2 cellular contexts compared by ENCODE assay signal in genomic region chr17:56785997-56786680, GRCh38.
TF ChIP-seq lines count a peak whose summit lies in the region.

No MANE protein-coding gene starts in this region.

TF ChIP-seq in HepG2, 621 proteins besides CTCF, POLR2A, EP300 and RAD21:
- no peak for TF ChIP-seq ZNF567 (CRISPR knock-in tag; IDR thresholded peaks at IDR 0.05; ENCODE audit: borderline replicate concordance)
- TF ChIP-seq ZNF354B (CRISPR knock-in tag; IDR thresholded peaks at IDR 0.05), result no peak
- no peak for TF ChIP-seq ZSCAN5A (CRISPR knock-in tag; IDR thresholded peaks at IDR 0.05; ENCODE audit: borderline replicate concordance)
- peak; percentile 19; the same call in 1 of the 2 replicates for TF ChIP-seq HNF4A (CRISPR knock-in tag; IDR thresholded peaks at IDR 0.05)
- TF ChIP-seq NFRKB (IDR thresholded peaks at IDR 0.05), result no peak

TF ChIP-seq in SK-N-SH, 30 proteins besides CTCF, POLR2A, EP300 and RAD21:
- TF ChIP-seq GABPA (IDR thresholded peaks at IDR 0.05; ENCODE audit: low read depth) (no peak), CHD2 (IDR thresholded peaks at IDR 0.05; ENCODE audit: low read length, partially characterized antibody) (no peak), SIN3A (IDR thresholded peaks at IDR 0.05; ENCODE audit: borderline replicate concordance, low read depth, low read length) (no peak), MEF2A (IDR thresholded peaks at IDR 0.05; ENCODE audit: borderline replicate concordance, low read depth) (no peak), RCOR1 (IDR thresholded peaks at IDR 0.05; ENCODE audit: low read length) (no peak), TCF12 (IDR thresholded peaks at IDR 0.05) (no peak), PBX3 (IDR thresholded peaks at IDR 0.05) (no peak), RFX5 (IDR thresholded peaks at IDR 0.05; ENCODE audit: low read length) (no peak), FOXJ3 (CRISPR knock-in tag; IDR thresholded peaks at IDR 0.05) (no peak)
